8 cellular contexts compared by ENCODE assay signal in the genomic region with DNA sequence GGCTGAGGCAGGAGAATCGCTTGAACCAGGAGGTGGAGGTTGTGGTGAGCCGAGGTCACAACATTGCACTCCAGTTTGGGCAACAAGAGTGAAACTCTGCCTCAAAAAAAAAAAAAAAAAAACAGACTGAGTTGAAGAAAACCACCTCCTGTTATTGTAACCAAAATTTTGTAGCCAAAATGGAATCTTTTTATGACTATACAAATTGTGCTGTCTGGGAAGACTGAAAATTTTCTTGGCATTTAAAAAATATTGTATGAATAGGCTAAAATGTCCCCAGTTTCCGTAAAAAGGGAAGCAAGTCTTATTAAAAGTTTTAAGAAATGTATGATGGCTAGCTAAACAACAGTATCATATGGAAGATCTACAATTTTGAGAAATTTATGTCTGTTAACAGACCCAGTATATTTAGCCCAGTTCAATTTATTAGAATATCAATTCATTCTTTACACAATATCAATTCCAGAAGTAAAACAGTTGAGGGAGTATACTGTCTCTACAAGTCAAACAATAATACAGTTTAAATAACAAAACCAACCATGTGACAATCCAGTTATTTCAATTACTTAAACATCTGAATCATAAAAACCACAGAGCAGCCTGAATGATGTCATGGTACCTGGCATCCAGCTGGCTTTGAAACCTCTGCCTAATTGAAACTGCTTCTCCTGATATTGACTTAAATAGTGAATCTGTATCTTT.
DNase-seq lines count a peak whose midpoint lies in the region; ATAC-seq and TF ChIP-seq lines count a peak whose summit lies in the region.

No MANE protein-coding gene starts in this region.

- H3K27ac ChIP-seq in left lung (no peak overlapping the region), adrenal gland (no peak overlapping the region)

- TF ChIP-seq CTCF in left lung (IDR thresholded peaks at IDR 0.05) = no peak
- no peak for TF ChIP-seq CTCF in adrenal gland (IDR thresholded peaks at IDR 0.05)
- no peak for TF ChIP-seq CTCF in natural killer cell (IDR thresholded peaks at IDR 0.05)

- intact Hi-C loops in activated CD4-positive, alpha-beta T cell treated with anti-CD3 and anti-CD28 coated beads for 36 hours (cut with DNase I, micrococcal nuclease) = loop anchor here in 1 of 2 experiments (2.0 kb wide), 2 partner anchors 56 to 168 kb away; no protein-coding TSS in a partner anchor
- intact Hi-C loops in left lung (cut with DNase I) = no loop called here
- intact Hi-C loops in adrenal gland (cut with DNase I) = no loop called here
- intact Hi-C loops in natural killer cell (cut with micrococcal nuclease) = no loop called here

- H3K36me3 Mint-ChIP-seq in activated CD4-positive, alpha-beta T cell treated with anti-CD3 and anti-CD28 coated beads for 36 hours (ENCODE audit: low read depth) = no peaks in the 10 kb centered on the region
- H3K36me3 Mint-ChIP-seq in natural killer cell = no peaks in the 10 kb centered on the region

- peak; percentile 42 for DNase-seq in activated CD4-positive, alpha-beta T cell treated with anti-CD3 and anti-CD28 coated beads for 36 hours
- DNase-seq in activated CD4-positive, alpha-beta T cell treated with anti-CD3 and anti-CD28 coated beads, Interleukin-2, amount 50 U/mL, for 48 hours = no peak
- DNase-seq in RPMI7951 (ENCODE audit: low read depth) (peak; percentile 84), left lung (no peak), adrenal gland (no peak), natural killer cell (no peak), Kasumi-1 (lab: John Stamatoyannopoulos, UW) (no peak)

- H3K27me3 ChIP-seq in left lung (no peaks in the 10 kb centered on the region), adrenal gland (no peaks in the 10 kb centered on the region)

- H3K4me3 ChIP-seq in left lung = no peak overlapping the region
- H3K4me3 ChIP-seq in adrenal gland = no peak overlapping the region

- POLR2A ChIA-PET in activated CD4-positive, alpha-beta T cell treated with anti-CD3 and anti-CD28 coated beads for 36 hours (lab: Charles Lee) = no interaction called here

- no peak overlapping the region for H3K27ac Mint-ChIP-seq in activated CD4-positive, alpha-beta T cell treated with anti-CD3 and anti-CD28 coated beads for 36 hours
- H3K27ac Mint-ChIP-seq in natural killer cell = no peak overlapping the region

- no peak for TF ChIP-seq POLR2A in adrenal gland (IDR thresholded peaks at IDR 0.05)

- no peaks in the 10 kb centered on the region for H3K27me3 Mint-ChIP-seq in activated CD4-positive, alpha-beta T cell treated with anti-CD3 and anti-CD28 coated beads for 36 hours
- no peaks in the 10 kb centered on the region for H3K27me3 Mint-ChIP-seq in natural killer cell (ENCODE audit: low read depth in 2 of 2)

- H3K9me3 ChIP-seq in left lung (no peaks in the 10 kb centered on the region), adrenal gland (replicated peaks in 1 of 3) (no peaks in the 10 kb centered on the region)

- 84 to 97% (median 86%) methylated on average over 3 of the region's 3 CpGs for whole genome bisulfite sequencing in adrenal gland, 4 donors

- no peaks in the 10 kb centered on the region for H3K9me3 Mint-ChIP-seq in activated CD4-positive, alpha-beta T cell treated with anti-CD3 and anti-CD28 coated beads for 36 hours (ENCODE audit: low read depth)
- peaks cover 2 to 4% of the 10 kb centered on the region in 2 donors for H3K9me3 Mint-ChIP-seq in natural killer cell

- peak; percentile 65 for ATAC-seq in activated CD4-positive, alpha-beta T cell treated with anti-CD3 and anti-CD28 coated beads for 36 hours
- ATAC-seq in HG03097 (IDR thresholded peaks at IDR 0.05; ENCODE audit: low FRiP score, unreplicated experiment) = peak; percentile 74
- peak; percentile 44 for ATAC-seq in left lung
- no peak for ATAC-seq in natural killer cell

- CTCF ChIA-PET in activated CD4-positive, alpha-beta T cell treated with anti-CD3 and anti-CD28 coated beads for 36 hours (lab: Charles Lee) = no interaction called here

- H3K4me3 Mint-ChIP-seq in activated CD4-positive, alpha-beta T cell treated with anti-CD3 and anti-CD28 coated beads for 36 hours = no peak overlapping the region
- no peak overlapping the region for H3K4me3 Mint-ChIP-seq in natural killer cell

- peaks cover 0 to 5% of the 10 kb centered on the region in 2 donors for H3K4me1 ChIP-seq in left lung
- H3K4me1 ChIP-seq in adrenal gland (replicated peaks in 1 of 2) = no peaks in the 10 kb centered on the region

- H3K36me3 ChIP-seq in left lung = no peaks in the 10 kb centered on the region
- no peaks in the 10 kb centered on the region for H3K36me3 ChIP-seq in adrenal gland (replicated peaks in 1 of 2)

- H3K4me1 Mint-ChIP-seq in activated CD4-positive, alpha-beta T cell treated with anti-CD3 and anti-CD28 coated beads for 36 hours = peaks cover 3% of the 10 kb centered on the region
- H3K4me1 Mint-ChIP-seq in natural killer cell = no peaks in the 10 kb centered on the region

Comparison
In these comparisons a context has a peak if more than half of its experiments do, and no peak if none do; other contexts are left out.
1. DNase-seq: peak in activated CD4-positive, alpha-beta T cell treated with anti-CD3 and anti-CD28 coated beads for 36 hours (single experiment) and RPMI7951 (single experiment); none in activated CD4-positive, alpha-beta T cell treated with anti-CD3 and anti-CD28 coated beads, Interleukin-2, amount 50 U/mL, for 48 hours (0 of 2), left lung (0 of 2), adrenal gland (0 of 7), natural killer cell (single experiment) and Kasumi-1 (0 of 2).
2. ATAC-seq: peak in activated CD4-positive, alpha-beta T cell treated with anti-CD3 and anti-CD28 coated beads for 36 hours (single experiment), HG03097 (single experiment) and left lung (single experiment); none in natural killer cell (0 of 3).